In genomic region chr9:98998441-98999151, GRCh38 we compare ENCODE assay signal across 9 cellular contexts. TPM values are rescaled to one million over a fixed set of nuclear protein-coding genes. Genes with fewer than 3 reads are reported as not detected.
A peak's percentile ranks its signal among the peaks of the same experiment; 100 is the strongest.
DNase-seq lines count a peak whose midpoint lies in the region; ATAC-seq, FAIRE-seq and TF ChIP-seq lines count a peak whose summit lies in the region.
"Had no signal": no experiment of that assay in that cellular context is flagged by ENCODE, and none has a peak within 500 bp of the region (broad histone marks: within the 10 kb centered on the region; RNA-seq: fewer than 3 reads in every experiment).

No MANE protein-coding gene starts in this region.

- H3K36me3 ChIP-seq in ES-I3 (ENCODE audit: insufficient read depth, low read length) (no peaks in the 10 kb centered on the region), ovary (no peaks in the 10 kb centered on the region), upper lobe of left lung (no peaks in the 10 kb centered on the region)

- DNase-seq in RCC 7860 (ENCODE audit: low spot score): peak; percentile 40
- DNase-seq in activated naive CD4-positive, alpha-beta T cell treated with Interleukin-2 at 50 U/mL for 16 hours: peak; percentile 60
- peak; percentile 88 for DNase-seq in glutamatergic neuron
- peak; percentile 75 to 88 (median 85) for DNase-seq in ovary
- DNase-seq in upper lobe of left lung: peak; percentile 69 to 75

- TF ChIP-seq CTCF in glutamatergic neuron (IDR thresholded peaks at IDR 0.05; ENCODE audit: partially characterized antibody, unreplicated experiment): peak; percentile 93
- peak; percentile 58 to 88 (median 82) for TF ChIP-seq CTCF in ovary (IDR thresholded peaks at IDR 0.05)
- TF ChIP-seq CTCF in upper lobe of left lung (IDR thresholded peaks at IDR 0.05): peak; percentile 83 to 91 (median 85)

- no peaks in the 10 kb centered on the region for H3K27me3 ChIP-seq in ovary
- no peaks in the 10 kb centered on the region for H3K27me3 ChIP-seq in upper lobe of left lung

- FAIRE-seq in RCC 7860 (lab: Jason Lieb, UNC): no peak

- ATAC-seq in HG02642 (IDR thresholded peaks at IDR 0.05; ENCODE audit: poor library complexity, unreplicated experiment): peak; percentile 56
- peak; percentile 80 to 87 for ATAC-seq in upper lobe of left lung (ENCODE audit: low FRiP score in 2 of 2)
- no peak for ATAC-seq in GM18858 (IDR thresholded peaks at IDR 0.05; ENCODE audit: unreplicated experiment)

- H3K4me1 ChIP-seq in ES-I3 (ENCODE audit: insufficient read depth, low read length): peaks cover 4% of the 10 kb centered on the region; the same call in 1 of the 2 replicates
- peaks cover 17% of the 10 kb centered on the region for H3K4me1 ChIP-seq in ovary (ENCODE audit: insufficient read depth)
- H3K4me1 ChIP-seq in upper lobe of left lung: peaks cover 11 to 26% (median 20%) of the 10 kb centered on the region in 4 donors

- TF ChIP-seq EP300 in ovary (IDR thresholded peaks at IDR 0.05) (no peak), upper lobe of left lung (IDR thresholded peaks at IDR 0.05) (no peak)

- H3K27ac ChIP-seq in ovary: peak overlapping the region in 1 of 2 donors; percentile 26
- peak overlapping the region in 2 of 4 donors; percentile 24 to 57 for H3K27ac ChIP-seq in upper lobe of left lung
- H3K27ac ChIP-seq: epithelial cell of prostate had no signal

- 4 to 5% (median 4%) methylated on average over 19 of the region's 19 CpGs for WGBS in ovary, 3 donors
- WGBS in upper lobe of left lung, 2 donors: 21 to 27% methylated on average over 16 to 19 of the region's 19 CpGs

- TF ChIP-seq POLR2A in ovary (IDR thresholded peaks at IDR 0.05) (no peak), upper lobe of left lung (IDR thresholded peaks at IDR 0.05) (no peak)

- peaks cover 6% of the 10 kb centered on the region for H3K27me3 Mint-ChIP-seq in glutamatergic neuron (ENCODE audit: unreplicated experiment)

- H3K27ac Mint-ChIP-seq in glutamatergic neuron (ENCODE audit: unreplicated experiment): no peak overlapping the region

- intact Hi-C loops in ovary (cut with DNase I): loop anchor here in 2 of 4 donors (5.0 kb wide), 2 partner anchors 136 to 144 kb away; no protein-coding TSS in a partner anchor

- H3K9me3 ChIP-seq in ES-I3 (ENCODE audit: control insufficient read depth, insufficient read depth, low read length): no peaks in the 10 kb centered on the region
- no peaks in the 10 kb centered on the region for H3K9me3 ChIP-seq in ovary
- H3K9me3 ChIP-seq in upper lobe of left lung: no peaks in the 10 kb centered on the region

- H3K4me3 Mint-ChIP-seq in glutamatergic neuron (ENCODE audit: unreplicated experiment): peak overlapping the region; percentile 27

- peaks cover 8% of the 10 kb centered on the region for H3K4me1 Mint-ChIP-seq in glutamatergic neuron (ENCODE audit: low read depth, unreplicated experiment)

- no peaks in the 10 kb centered on the region for H3K36me3 Mint-ChIP-seq in glutamatergic neuron (ENCODE audit: unreplicated experiment)

- H3K9ac ChIP-seq in ES-I3 (ENCODE audit: low read depth, low read length): peak overlapping the region; percentile 28; the same call in 1 of the 2 replicates

- H3K9me3 Mint-ChIP-seq in glutamatergic neuron (ENCODE audit: unreplicated experiment): peaks cover 7% of the 10 kb centered on the region

- H3K4me3 ChIP-seq in ovary (no peak overlapping the region), upper lobe of left lung (no peak overlapping the region)

RNA-seq across cellular contexts. Expression of gene COL15A1, which starts 54.9 kb away (rescaled TPM):
- total RNA-seq in glutamatergic neuron (ENCODE audit: unreplicated experiment) (not detected), ovary (100 to 1,000 TPM in 1 of 7 donors, 10 to 100 TPM in 6; 12.8 to 195 (median 49.5) TPM), upper lobe of left lung (10 to 100 TPM in 1 of 6 donors, 1 to 10 TPM in 5; 1.0 to 17.9 (median 2.7) TPM)
- 10 to 100 TPM; 28.9 to 48.6 TPM for polyA plus RNA-seq in ovary
